Comparison of ENCODE assay signal across 1 cellular context in the genomic region with DNA sequence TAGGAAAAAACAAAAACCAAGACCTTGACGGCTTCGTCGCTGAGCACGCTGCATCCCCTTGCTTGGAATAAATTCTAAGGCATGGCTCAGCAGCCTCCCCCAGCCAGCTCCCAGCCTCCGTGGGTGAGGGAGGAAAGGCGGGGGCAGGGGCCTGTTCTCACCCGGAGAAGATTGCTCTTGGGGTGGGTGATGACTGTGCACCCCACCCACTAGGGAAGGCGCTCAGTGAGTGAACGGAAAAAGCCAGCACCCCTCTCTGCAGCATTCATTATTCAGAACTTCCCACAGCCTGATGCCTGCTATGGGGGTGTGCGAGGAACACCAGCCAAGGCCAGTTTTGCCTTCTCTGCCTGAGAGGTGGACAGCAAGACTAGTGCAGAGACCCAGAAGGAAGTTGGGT.
TF ChIP-seq lines count a peak whose summit lies in the region.

No MANE protein-coding gene starts in this region.

TF ChIP-seq in HEK293, 187 proteins besides CTCF, POLR2A, EP300 and RAD21 (continued from another document):
- TF ChIP-seq PRDM2 (tag by site-specific recombination; IDR thresholded peaks at IDR 0.05; ENCODE audit: borderline replicate concordance) (no peak), ZNF518A (tag by site-specific recombination; conservative IDR thresholded peaks at IDR 0.05; ENCODE audit: low read depth) (no peak), ZNF19 (tag by site-specific recombination; IDR thresholded peaks at IDR 0.05; ENCODE audit: low read depth) (no peak), ZNF449 (tag by site-specific recombination; IDR thresholded peaks at IDR 0.05) (no peak), ZNF473 (tag by site-specific recombination; IDR thresholded peaks at IDR 0.05) (no peak), EGR2 (tag by site-specific recombination; IDR thresholded peaks at IDR 0.05; ENCODE audit: low read depth) (peak; percentile 64), ZNF776 (tag by site-specific recombination; IDR thresholded peaks at IDR 0.05; ENCODE audit: borderline replicate concordance) (no peak)
